ENCODE assay signal across 1 cellular context in genomic region chr9:15606667-15607472, GRCh38.
A peak's percentile ranks its signal among the peaks of the same experiment; 100 is the strongest.
TF ChIP-seq lines count a peak whose summit lies in the region.

No MANE protein-coding gene starts in this region.

TF ChIP-seq in HepG2, 621 proteins besides CTCF, POLR2A, EP300 and RAD21 (continued from another document):
- TF ChIP-seq HOMEZ (CRISPR knock-in tag; IDR thresholded peaks at IDR 0.05; ENCODE audit: low read depth): no peak
- no peak for TF ChIP-seq MLXIP (CRISPR knock-in tag; IDR thresholded peaks at IDR 0.05; ENCODE audit: borderline replicate concordance)
- TF ChIP-seq ARID3A (IDR thresholded peaks at IDR 0.05; ENCODE audit: low read depth, low read length): 0 out of 2 replicates have a peak, but pooled peaks have one; percentile 28
- TF ChIP-seq STAG1 (CRISPR knock-in tag; IDR thresholded peaks at IDR 0.05): peak; percentile 63
- TF ChIP-seq HMGA1 (CRISPR knock-in tag; conservative IDR thresholded peaks at IDR 0.05): no peak
